In the genomic region with DNA sequence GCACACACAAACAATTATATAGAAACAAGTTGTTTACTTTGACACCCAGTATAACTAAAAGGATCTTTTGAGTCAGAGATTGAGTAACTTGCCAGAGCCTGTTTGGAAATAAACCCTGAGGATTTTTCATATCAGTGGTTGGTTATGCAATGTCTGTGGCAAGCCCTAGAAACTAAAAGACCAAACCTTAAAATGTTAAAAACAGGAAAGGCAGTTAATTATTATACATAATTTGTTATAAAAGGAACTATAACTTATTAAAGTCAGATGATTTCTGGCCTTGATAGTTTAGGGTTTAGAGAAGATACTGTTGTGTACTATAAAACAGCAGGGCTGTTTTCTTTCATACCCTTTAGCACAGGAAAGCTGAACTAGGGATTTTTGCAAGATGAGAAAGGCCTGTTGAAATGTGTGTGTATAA, we compare ENCODE assay signal across 9 cellular contexts. TPM values are rescaled to one million over a fixed set of nuclear protein-coding genes. Genes with fewer than 3 reads are reported as not detected.
A peak's percentile ranks its signal among the peaks of the same experiment; 100 is the strongest.
DNase-seq lines count a peak whose midpoint lies in the region; ATAC-seq, FAIRE-seq and TF ChIP-seq lines count a peak whose summit lies in the region.
"Had no signal": no experiment of that assay in that cellular context is flagged by ENCODE, and none has a peak within 500 bp of the region (broad histone marks: within the 10 kb centered on the region; RNA-seq: fewer than 3 reads in every experiment).

No MANE protein-coding gene starts in this region.

- H3K27me3 Mint-ChIP-seq in stimulated activated naive B cell treated with anti-CD40 and anti-IgM and Interleukin-4, amounts not matched to agents 10 μg/mL and 1 μg/mL and 100 μg/mL, for 72 hours: no peaks in the 10 kb centered on the region

- no peak overlapping the region for H3K4me3 Mint-ChIP-seq in stimulated activated naive B cell treated with anti-CD40 and anti-IgM and Interleukin-4, amounts not matched to agents 10 μg/mL and 1 μg/mL and 100 μg/mL, for 72 hours

- H3K4me1 Mint-ChIP-seq in stimulated activated naive B cell treated with anti-CD40 and anti-IgM and Interleukin-4, amounts not matched to agents 10 μg/mL and 1 μg/mL and 100 μg/mL, for 72 hours: no peaks in the 10 kb centered on the region

- no peak overlapping the region for H3K27ac Mint-ChIP-seq in stimulated activated naive B cell treated with anti-CD40 and anti-IgM and Interleukin-4, amounts not matched to agents 10 μg/mL and 1 μg/mL and 100 μg/mL, for 72 hours

- DNase-seq in AG09319 (ENCODE audit: extremely low read depth, low read depth) (peak; percentile 49), NOMO-1 treated with DMSO at 0.1 percent for 48 hours (lab: John Stamatoyannopoulos, UW; ENCODE audit: unreplicated experiment) (peak; percentile 97), myocyte (ENCODE audit: low read depth) (peak; percentile 57), DMS53 treated with DMSO at 0.1 percent for 48 hours (lab: John Stamatoyannopoulos, UW; ENCODE audit: unreplicated experiment) (no peak)
- DNase-seq in stimulated activated naive B cell treated with anti-CD40 and anti-IgM and Interleukin-4, amounts not matched to agents 10 μg/mL and 1 μg/mL and 100 μg/mL, for 72 hours: no peak
- DNase-seq: DMS 273 treated with DMSO at 0.1 percent for 48 hours had no signal

- FAIRE-seq in endometrium (lab: Jason Lieb, UNC): peak; percentile 93

- H3K9me3 Mint-ChIP-seq in stimulated activated naive B cell treated with anti-CD40 and anti-IgM and Interleukin-4, amounts not matched to agents 10 μg/mL and 1 μg/mL and 100 μg/mL, for 72 hours: no peaks in the 10 kb centered on the region

- no peak for ATAC-seq in stimulated activated naive B cell treated with anti-CD40 and anti-IgM and Interleukin-4, amounts not matched to agents 10 μg/mL and 1 μg/mL and 100 μg/mL, for 72 hours (replicated peaks)
- ATAC-seq in HG02623 (IDR thresholded peaks at IDR 0.05; ENCODE audit: unreplicated experiment) (no peak), HG02884 (IDR thresholded peaks at IDR 0.05; ENCODE audit: unreplicated experiment) (no peak)

- H3K36me3 Mint-ChIP-seq in stimulated activated naive B cell treated with anti-CD40 and anti-IgM and Interleukin-4, amounts not matched to agents 10 μg/mL and 1 μg/mL and 100 μg/mL, for 72 hours: peaks cover 16 to 28% of the 10 kb centered on the region in 2 donors

- TF ChIP-seq CTCF in AG09319 (IDR thresholded peaks at IDR 0.05; ENCODE audit: low read depth, low read length): no peak

RNA-seq across cellular contexts. Expression of gene PSEN1, which starts 44.1 kb away (rescaled TPM):
- 31.7 and 33.6 TPM in 2 replicates for total RNA-seq in myocyte
- polyA plus RNA-seq in myocyte (2012): 44.7 TPM

RNA-seq across cellular contexts. Expression of gene PAPLN, which starts 56.9 kb away (rescaled TPM):
- 0.16 and 0.31 TPM in 2 replicates for total RNA-seq in myocyte
- 0.40 TPM for polyA plus RNA-seq in myocyte (2012)

Comparison
In these comparisons a context has a peak if more than half of its experiments do, and no peak if none do; other contexts are left out.
1. DNase-seq: peak in AG09319 (single experiment), NOMO-1 treated with DMSO at 0.1 percent for 48 hours (single experiment) and myocyte (single experiment); none in stimulated activated naive B cell treated with anti-CD40 and anti-IgM and Interleukin-4, amounts not matched to agents 10 μg/mL and 1 μg/mL and 100 μg/mL, for 72 hours (single experiment) and DMS53 treated with DMSO at 0.1 percent for 48 hours (single experiment).